14 cellular contexts compared by ENCODE assay signal in the genomic region with DNA sequence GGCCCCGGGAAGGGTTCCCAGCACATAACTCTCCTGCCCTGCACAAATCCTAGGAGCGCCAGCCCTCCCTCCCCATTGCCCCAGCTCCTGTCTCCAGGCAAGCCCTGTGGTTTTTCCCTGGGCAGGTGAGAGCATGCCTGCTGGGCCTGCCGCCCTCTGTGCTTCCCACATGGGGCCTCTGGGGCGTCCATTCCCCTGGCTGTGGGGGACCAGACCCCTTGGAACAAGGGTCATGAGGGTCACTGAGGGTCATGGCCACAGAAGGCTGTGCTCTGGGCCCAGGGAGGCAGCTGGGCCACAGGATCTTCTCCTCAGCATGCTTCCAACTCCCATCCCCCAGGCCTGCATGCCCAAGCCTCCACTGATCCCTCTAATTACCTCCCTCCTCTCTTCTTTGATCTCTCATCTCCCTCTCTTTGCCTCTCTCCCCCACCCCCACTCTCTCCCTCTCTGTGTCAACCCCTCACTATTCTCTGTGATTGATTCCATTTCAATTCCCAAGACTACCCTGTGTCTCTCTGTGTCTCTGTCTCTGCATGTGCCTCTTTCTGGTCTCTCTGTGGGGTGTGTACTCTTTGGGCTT. TPM values are rescaled to one million over a fixed set of nuclear protein-coding genes. Genes with fewer than 3 reads are reported as not detected.
A peak's percentile ranks its signal among the peaks of the same experiment; 100 is the strongest.
DNase-seq lines count a peak whose midpoint lies in the region; TF ChIP-seq lines count a peak whose summit lies in the region.
"Had no signal": no experiment of that assay in that cellular context is flagged by ENCODE, and none has a peak within 500 bp of the region (broad histone marks: within the 10 kb centered on the region; RNA-seq: fewer than 3 reads in every experiment).

No MANE protein-coding gene starts in this region.

- H3K27ac ChIP-seq in SK-N-MC = peak overlapping the region; percentile 100
- no peak overlapping the region for H3K27ac ChIP-seq in caudate nucleus (ENCODE audit: low read depth, low read length)

- peak overlapping the region; percentile 73 for H3K9ac ChIP-seq in SK-N-MC (ENCODE audit: insufficient read length)

- H3K36me3 Mint-ChIP-seq in type B pancreatic cell = peaks cover 19% of the 10 kb centered on the region

- DNase-seq in activated effector memory CD4-positive, alpha-beta T cell treated with anti-CD3 and anti-CD28 coated beads, Interleukin-2, amount 50 U/mL, for 16 hours = peak; percentile 44
- no peak for DNase-seq in activated effector memory CD4-positive, alpha-beta T cell treated with Interleukin-2 at 50 U/mL for 16 hours
- DNase-seq in SK-N-MC (ENCODE audit: low read depth, low spot score) (no peak), islet precursor cell (peak; percentile 78), type B pancreatic cell (ENCODE audit: extremely low spot score, unreplicated experiment) (no peak), dermis blood vessel endothelial cell (no peak), caudate nucleus (lab: John Stamatoyannopoulos, UW) (no peak), AML-193 (lab: John Stamatoyannopoulos, UW) (no peak)
- DNase-seq: erythroblast; NCI-H2081 treated with DMSO at 0.1 percent for 48 hours; stimulated activated CD4-positive, alpha-beta T cell treated with anti-CD3 and anti-CD28 coated beads, Interleukin-2, amount 100 ng/mL, for 24 hours; T-helper 2 cell had no signal

- peaks cover 89% of the 10 kb centered on the region for H3K36me3 ChIP-seq in SK-N-MC (ENCODE audit: insufficient read depth, low read length)

- H3K27me3 Mint-ChIP-seq in type B pancreatic cell = peaks cover 14% of the 10 kb centered on the region

- no peak overlapping the region for H3K27ac Mint-ChIP-seq in type B pancreatic cell

- no peaks in the 10 kb centered on the region for H3K9me3 Mint-ChIP-seq in type B pancreatic cell
- H3K9me3 Mint-ChIP-seq: central memory CD8-positive, alpha-beta T cell had no signal

- no peak for TF ChIP-seq CTCF in type B pancreatic cell (conservative IDR thresholded peaks at IDR 0.05)

- peaks cover 53% of the 10 kb centered on the region for H3K4me1 Mint-ChIP-seq in type B pancreatic cell (ENCODE audit: unreplicated experiment)

- peak overlapping the region; percentile 74 for H3K4me3 Mint-ChIP-seq in type B pancreatic cell
- H3K4me3 Mint-ChIP-seq: central memory CD8-positive, alpha-beta T cell had no signal

- no peaks in the 10 kb centered on the region for H3K9me3 ChIP-seq in SK-N-MC (ENCODE audit: low read depth, low read length)

- H3K4me3 ChIP-seq in SK-N-MC = peak overlapping the region; percentile 72
- H3K4me3 ChIP-seq: K562 had no signal

RNA-seq across cellular contexts. Expression of a gene that starts 6.1 kb away (rescaled TPM):
- total RNA-seq in type B pancreatic cell (ENCODE audit: low replicate concordance) (53.9 and 94.5 TPM in 2 replicates), dermis blood vessel endothelial cell (34.0 and 37.8 TPM in 2 replicates)
- total RNA-seq: K562 had no signal

Comparison
In these comparisons a context has a peak if more than half of its experiments do, and no peak if none do; other contexts are left out.
1. DNase-seq: peak in activated effector memory CD4-positive, alpha-beta T cell treated with anti-CD3 and anti-CD28 coated beads, Interleukin-2, amount 50 U/mL, for 16 hours (single experiment) and islet precursor cell (single experiment); none in activated effector memory CD4-positive, alpha-beta T cell treated with Interleukin-2 at 50 U/mL for 16 hours (single experiment), SK-N-MC (single experiment), type B pancreatic cell (single experiment), dermis blood vessel endothelial cell (single experiment), caudate nucleus (0 of 61) and AML-193 (0 of 2).